8 cellular contexts compared by ENCODE assay signal in genomic region chr5:94618493-94619328, GRCh38.
DNase-seq lines count a peak whose midpoint lies in the region; ATAC-seq lines count a peak whose summit lies in the region.

A gene with protein sequence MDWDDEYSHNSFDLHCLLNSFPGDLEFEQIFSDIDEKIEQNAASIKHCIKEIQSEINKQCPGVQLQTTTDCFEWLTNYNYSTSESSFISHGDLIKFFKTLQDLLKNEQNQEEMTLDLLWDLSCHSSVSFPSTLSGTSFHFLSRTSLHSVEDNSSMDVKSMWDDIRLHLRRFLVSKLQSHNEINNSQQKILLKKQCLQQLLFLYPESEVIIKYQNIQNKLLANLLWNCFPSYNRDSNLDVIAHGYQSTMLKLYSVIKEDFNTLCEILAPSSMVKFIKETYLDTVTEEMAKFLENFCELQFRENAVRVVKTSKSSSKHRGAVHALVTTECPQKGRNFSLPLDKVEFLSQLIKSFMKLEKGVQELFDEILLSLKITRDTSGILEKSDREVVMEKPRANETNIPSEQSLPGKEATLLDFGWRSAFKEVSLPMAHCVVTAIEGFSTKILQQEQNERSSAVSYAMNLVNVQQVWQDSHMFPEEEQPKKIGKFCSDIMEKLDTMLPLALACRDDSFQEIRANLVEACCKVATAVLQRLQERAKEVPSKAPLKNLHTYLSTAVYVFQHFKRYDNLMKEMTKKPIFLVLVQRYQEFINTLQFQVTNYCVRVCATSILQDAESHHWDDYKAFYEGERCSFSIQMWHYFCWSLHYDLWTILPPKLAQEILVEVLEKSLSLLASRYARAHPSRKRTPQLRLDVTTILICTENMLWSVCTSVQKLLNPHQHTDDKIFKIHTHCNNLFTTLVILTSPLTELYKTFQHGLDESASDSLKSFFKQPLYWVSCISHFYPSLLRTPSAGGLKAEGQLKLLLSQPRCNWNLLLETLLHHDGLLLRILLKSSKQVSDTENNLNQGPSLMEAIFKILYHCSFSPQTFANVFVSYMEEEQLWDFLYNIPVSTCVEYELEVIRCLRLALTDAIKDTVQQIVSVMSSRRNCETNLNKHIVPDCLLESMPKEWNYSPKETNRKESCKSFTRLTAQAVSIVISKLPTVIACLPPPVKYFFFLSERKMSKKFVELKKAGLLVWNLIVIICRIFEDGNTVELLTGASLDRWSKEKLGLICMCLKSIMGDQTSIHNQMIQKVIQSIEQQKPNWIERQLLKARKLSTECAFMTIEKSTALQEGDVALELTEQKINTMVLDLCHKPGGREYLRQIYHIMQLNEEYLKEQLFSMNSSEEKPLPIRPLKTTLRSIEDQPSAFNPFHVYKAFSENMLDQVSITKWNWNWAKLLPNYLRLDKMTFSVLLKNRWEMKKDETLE (N-terminal part only) (minus strand): TSS chr5:94618604. CDS start chr5:94537126, 81,478 bp downstream.
TSS of gene SLF1 (plus strand) at chr5:94618669. CDS start at chr5:94628811, 10,142 bp downstream.

- H3K36me3 Mint-ChIP-seq in central memory CD8-positive, alpha-beta T cell (ENCODE audit: insufficient read depth) = peaks cover 7% of the 10 kb centered on the region

- peak within 1 kb of the TSS; percentile 95 for H3K27ac Mint-ChIP-seq in central memory CD8-positive, alpha-beta T cell (ENCODE audit: low read depth)

- H3K9me3 Mint-ChIP-seq in central memory CD8-positive, alpha-beta T cell = no peaks in the 10 kb centered on the region

- no peaks in the 10 kb centered on the region for H3K27me3 Mint-ChIP-seq in central memory CD8-positive, alpha-beta T cell

- DNase-seq in AG08395 (ENCODE audit: low spot score) (peak; percentile 88), NCI-H226 (peak; percentile 93), islet precursor cell (peak; percentile 96)
- peak; percentile 63 to 73 (median 66) for DNase-seq in activated CD4-positive, CD25-positive, alpha-beta regulatory T cell (lab: John Stamatoyannopoulos, UW)
- peak; percentile 74 to 78 for DNase-seq in central memory CD8-positive, alpha-beta T cell (ENCODE audit: low spot score in 2 of 2)
- DNase-seq in stimulated activated CD4-positive, alpha-beta T cell treated with anti-CD3 and anti-CD28 coated beads, Interleukin-12 subunit alpha, Interleukin-12 subunit beta, amount 100 ng/mL, for 4 hours = peak; percentile 80

- peaks cover 45% of the 10 kb centered on the region for H3K4me1 Mint-ChIP-seq in central memory CD8-positive, alpha-beta T cell

- ATAC-seq in GM18909 (IDR thresholded peaks at IDR 0.05; ENCODE audit: poor library complexity, unreplicated experiment) (peak; percentile 97), HG03159 (IDR thresholded peaks at IDR 0.05; ENCODE audit: unreplicated experiment) (peak; percentile 97)
- peak; percentile 93 for ATAC-seq in central memory CD8-positive, alpha-beta T cell (replicated peaks; ENCODE audit: extremely low read depth, poor library complexity, severe bottlenecking)

- H3K4me3 Mint-ChIP-seq in central memory CD8-positive, alpha-beta T cell = peak within 1 kb of the TSS; percentile 99

Comparison
In these comparisons a context has a peak if more than half of its experiments do, and no peak if none do; other contexts are left out.
1. Peak in every context shown above with its lines: DNase-seq and ATAC-seq.